Comparison of ENCODE assay signal across 18 cellular contexts in genomic region chr19:7265963-7266362, GRCh38. TPM values are rescaled to one million over a fixed set of nuclear protein-coding genes. Genes with fewer than 3 reads are reported as not detected.
DNase-seq lines count a peak whose midpoint lies in the region; ATAC-seq, FAIRE-seq and TF ChIP-seq lines count a peak whose summit lies in the region.
"Had no signal": no experiment of that assay in that cellular context is flagged by ENCODE, and none has a peak within 500 bp of the region (broad histone marks: within the 10 kb centered on the region; RNA-seq: fewer than 3 reads in every experiment).

No MANE protein-coding gene starts in this region.

- in situ Hi-C loops in HepG2 (cut with HindIII; ENCODE audit: extremely low pct_ligation_motif_present, low pct_unique_long_range_greater_than_20kb) = no loop called here

- no peak for FAIRE-seq in HepG2 (lab: Jason Lieb, UNC)
- FAIRE-seq in pancreas (lab: Jason Lieb, UNC) = peak; percentile 29
- FAIRE-seq: colon had no signal

- H3K79me2 ChIP-seq in HepG2 (ENCODE audit: insufficient read depth, low read length) (peaks cover 49% of the 10 kb centered on the region), smooth muscle cell (ENCODE audit: low read depth) (no peaks in the 10 kb centered on the region)

- BruUV-seq in HepG2 (replicated peaks; lab: Mats Ljungman, UMichigan) = no TSS peak

- H3K4me1 ChIP-seq in liver (ENCODE audit: control insufficient read depth in 4 of 4, insufficient read depth in 4 of 4, low read length in 3 of 4) = peaks cover 3 to 12% (median 7%) of the 10 kb centered on the region in 4 donors
- no peaks in the 10 kb centered on the region for H3K4me1 ChIP-seq in HepG2 (ENCODE audit: insufficient read depth, low read length)
- peaks cover 15 to 23% (median 20%) of the 10 kb centered on the region in 3 donors for H3K4me1 ChIP-seq in pancreas
- no peaks in the 10 kb centered on the region for H3K4me1 ChIP-seq in smooth muscle cell (ENCODE audit: low read depth)
- H3K4me1 ChIP-seq in tibial nerve = peaks cover 0 to 70% (median 5%) of the 10 kb centered on the region in 4 donors

- H3K4me3 ChIP-seq in liver (ENCODE audit: low read depth in 1 of 3, low read length in 3 of 3) (no peak overlapping the region), HepG2 (replicated peaks in 1 of 3; ENCODE audit: insufficient read depth in 1 of 3, low read depth in 2 of 3, low read length in 3 of 3) (no peak overlapping the region), dorsolateral prefrontal cortex (no peak overlapping the region), pancreas (no peak overlapping the region), smooth muscle cell (no peak overlapping the region), tibial nerve (no peak overlapping the region)
- H3K4me3 ChIP-seq: heart right ventricle had no signal

- no peak overlapping the region for H3K4me2 ChIP-seq in HepG2 (ENCODE audit: low read depth, low read length)
- H3K4me2 ChIP-seq in smooth muscle cell = no peak overlapping the region

- DNase-seq in HepG2 (ENCODE audit: low spot score) (no peak), dorsolateral prefrontal cortex (no peak), pancreas (peak in 4 of 6 donors; percentile 10 to 43 (median 38)), islet precursor cell (no peak), NCI-H345 treated with DMSO at 0.1 percent for 48 hours (lab: John Stamatoyannopoulos, UW; ENCODE audit: unreplicated experiment) (no peak), smooth muscle cell (lab: John Stamatoyannopoulos, UW; ENCODE audit: unreplicated experiment) (no peak), tibial nerve (ENCODE audit: low spot score in 2 of 2) (no peak)
- DNase-seq: activated CD4-positive, alpha-beta T cell treated with anti-CD3 and anti-CD28 coated beads, Interleukin-2, amount 10 ng/mL, durations not matched to agents 7 days and 5 days; activated T-cell treated with anti-CD3 and anti-CD28 coated beads, Interleukin-2, amount 50 U/mL, for 48 hours; erythroblast; heart right ventricle; kidney glomerular epithelial cell; natural killer cell; NCI-H1436; NCI-H526 treated with DMSO at 0.1 percent for 48 hours had no signal

- TF ChIP-seq CTCF in liver (IDR thresholded peaks at IDR 0.05; ENCODE audit: low read depth, low read length, missing input control) (no peak), HepG2 (CRISPR knock-in tag; IDR thresholded peaks at IDR 0.05) (no peak), dorsolateral prefrontal cortex (IDR thresholded peaks at IDR 0.05 in 54 of 56, conservative IDR thresholded peaks at IDR 0.05 in 2 of 56; ENCODE audit: low read depth in 1 of 56, partially characterized antibody in 56 of 56) (no peak), pancreas (IDR thresholded peaks at IDR 0.05) (no peak), smooth muscle cell (IDR thresholded peaks at IDR 0.05; ENCODE audit: borderline replicate concordance, insufficient read depth, poor library complexity, severe bottlenecking) (no peak), tibial nerve (IDR thresholded peaks at IDR 0.05) (no peak)

- 15% methylated on average over 5 of the region's 5 CpGs for WGBS in liver
- 92% methylated on average over 5 of the region's 5 CpGs for WGBS in HepG2 (ENCODE audit: low lambda C conversion rate)
- 4 to 9% methylated on average over 5 of the region's 5 CpGs for WGBS in pancreas, 2 donors
- WGBS in smooth muscle cell (ENCODE audit: low lambda C conversion rate) = 93% methylated on average over 5 of the region's 5 CpGs
- WGBS in tibial nerve, 2 donors = 50 to 59% methylated on average over 5 of the region's 5 CpGs

- H3F3A ChIP-seq in smooth muscle cell (ENCODE audit: low read depth) = no peaks in the 10 kb centered on the region

- no peaks in the 10 kb centered on the region for H3K27me3 ChIP-seq in liver (ENCODE audit: control insufficient read depth in 4 of 4, insufficient read depth in 4 of 4, low read length in 3 of 4)
- H3K27me3 ChIP-seq in HepG2 (ENCODE audit: control insufficient read depth in 1 of 2, insufficient read depth in 2 of 2, low read length in 2 of 2) = no peaks in the 10 kb centered on the region
- H3K27me3 ChIP-seq in dorsolateral prefrontal cortex = no peaks in the 10 kb centered on the region
- H3K27me3 ChIP-seq in pancreas = no peaks in the 10 kb centered on the region
- H3K27me3 ChIP-seq in smooth muscle cell (ENCODE audit: low read depth) = no peaks in the 10 kb centered on the region
- no peaks in the 10 kb centered on the region for H3K27me3 ChIP-seq in tibial nerve
- H3K27me3 ChIP-seq: heart right ventricle had no signal

- peaks cover 5 to 15% (median 8%) of the 10 kb centered on the region in 4 donors for H3K36me3 ChIP-seq in liver (ENCODE audit: control insufficient read depth in 4 of 4, insufficient read depth in 3 of 4, low read depth in 1 of 4, low read length in 3 of 4)
- peaks cover 7 to 42% of the 10 kb centered on the region in 2 experiments for H3K36me3 ChIP-seq in HepG2 (replicated peaks in 1 of 2; ENCODE audit: control insufficient read depth in 1 of 2, insufficient read depth in 2 of 2, low read length in 2 of 2)
- peaks cover 0 to 22% (median 7%) of the 10 kb centered on the region in 3 donors for H3K36me3 ChIP-seq in pancreas
- H3K36me3 ChIP-seq in smooth muscle cell (ENCODE audit: low read depth) = no peaks in the 10 kb centered on the region
- H3K36me3 ChIP-seq in tibial nerve = peaks cover 2 to 30% (median 4%) of the 10 kb centered on the region in 3 donors

- POLR2A ChIA-PET in HepG2 (lab: Yijun Ruan, JAX) = no interaction called here

- H3K9me3 ChIP-seq in liver (ENCODE audit: control insufficient read depth in 4 of 4, low read length in 3 of 4) (no peaks in the 10 kb centered on the region), HepG2 (ENCODE audit: low read length) (no peaks in the 10 kb centered on the region), pancreas (no peaks in the 10 kb centered on the region), smooth muscle cell (replicated peaks; ENCODE audit: low read depth) (no peaks in the 10 kb centered on the region), tibial nerve (peaks cover 0 to 9% (median 0%) of the 10 kb centered on the region in 4 donors)

- H4K20me1 ChIP-seq in HepG2 (ENCODE audit: insufficient read depth, low read length) = peaks cover 26% of the 10 kb centered on the region
- peaks cover 6% of the 10 kb centered on the region for H4K20me1 ChIP-seq in smooth muscle cell (ENCODE audit: low read depth)

- H3K27ac ChIP-seq in liver (ENCODE audit: low read depth in 1 of 2, low read length in 2 of 2) (peak overlapping the region; percentile 22 to 80), HepG2 (ENCODE audit: extremely low read length, insufficient read depth, low read length) (no peak overlapping the region), dorsolateral prefrontal cortex (peak overlapping the region in 49 of 59 donors; percentile 19 to 92 (median 67)), pancreas (peak overlapping the region in 2 of 4 donors; percentile 65 to 72), smooth muscle cell (ENCODE audit: low read depth) (no peak overlapping the region), tibial nerve (peak overlapping the region in 2 of 4 donors; percentile 43 to 77)

- H2AFZ ChIP-seq in HepG2 (ENCODE audit: low read length) (no peak overlapping the region), smooth muscle cell (ENCODE audit: low read depth) (no peak overlapping the region)

- CTCF ChIA-PET in HepG2 (lab: Yijun Ruan, JAX; ENCODE audit: low intra/inter-chr PET ratio, low total read pairs) = no interaction called here

- TF ChIP-seq POLR2A in HepG2 (IDR thresholded peaks at IDR 0.05; ENCODE audit: insufficient read depth in 1 of 2, low read depth in 2 of 2, low read length in 2 of 2) = no peak
- no peak for TF ChIP-seq POLR2A in tibial nerve (IDR thresholded peaks at IDR 0.05)

- ATAC-seq in HepG2 (no peak), pancreas (peak; percentile 53 to 73 (median 66))
- ATAC-seq: natural killer cell; stimulated activated effector memory CD8-positive, alpha-beta T cell treated with anti-CD3 and anti-CD28 coated beads, Interleukin-12 subunit alpha, Interleukin-12 subunit beta, amount 100 ng/mL, for 72 hours had no signal

- no peak for TF ChIP-seq EP300 in HepG2 (IDR thresholded peaks at IDR 0.05; ENCODE audit: low read depth in 2 of 2, low read length in 2 of 2)
- no peak for TF ChIP-seq EP300 in HepG2 (CRISPR knock-in tag; IDR thresholded peaks at IDR 0.05; ENCODE audit: borderline replicate concordance)
- TF ChIP-seq EP300 in tibial nerve (IDR thresholded peaks at IDR 0.05) = peak in 1 of 2 donors; percentile 69

- H3K9ac ChIP-seq in liver (ENCODE audit: low read depth in 1 of 2, low read length in 2 of 2) (no peak overlapping the region), HepG2 (ENCODE audit: insufficient read depth, low read depth, low read length) (no peak overlapping the region), smooth muscle cell (ENCODE audit: low read depth) (no peak overlapping the region)

- TF ChIP-seq RAD21 in liver (IDR thresholded peaks at IDR 0.05) (peak; percentile 13 to 22), HepG2 (CRISPR knock-in tag; IDR thresholded peaks at IDR 0.05) (no peak)

- intact Hi-C loops in HepG2 (cut with micrococcal nuclease; ENCODE audit: unreplicated experiment) (no loop called here), dorsolateral prefrontal cortex (cut with DNase I) (no loop called here), pancreas (cut with DNase I) (no loop called here)

RNA-seq across cellular contexts. Expression of gene INSR, which starts 28.3 kb away (rescaled TPM):
- total RNA-seq in liver = 10 to 100 TPM; 68.5 to 97.5 TPM
- polyA plus RNA-seq in liver = 10 to 100 TPM; 16.5 to 33.0 TPM
- 13.6 and 24.2 TPM in 2 replicates for total RNA-seq in HepG2 (2016; rRNA removed; fragmentation: Illumina TruSeq; extraction: Trizol)
- total RNA-seq in HepG2 (2016; cell fraction: cytosol; rRNA removed; fragmentation: Illumina TruSeq; extraction: Trizol; ENCODE audit: low read depth) = 3.7 and 4.3 TPM in 2 replicates
- total RNA-seq in HepG2 (2016; cell fraction: insoluble cytoplasmic fraction; rRNA removed; fragmentation: Illumina TruSeq; extraction: Trizol) = 10.6 and 24.2 TPM in 2 replicates
- total RNA-seq in HepG2 (2016; cell fraction: membrane; rRNA removed; fragmentation: Illumina TruSeq; extraction: Trizol) = 5.3 and 5.7 TPM in 2 replicates
- total RNA-seq in HepG2 (2016; cell fraction: nucleus; rRNA removed; fragmentation: Illumina TruSeq; extraction: Trizol) = 32.3 TPM in 2 replicates
- polyA plus RNA-seq in HepG2 (2011; rRNA removed) = 25.7 and 29.8 TPM in 2 replicates
- 12.7 and 15.7 TPM in 2 replicates for polyA plus RNA-seq in HepG2 (2011; cell fraction: cytosol; rRNA removed)
- 46.8 and 48.9 TPM in 2 replicates for polyA plus RNA-seq in HepG2 (2011; cell fraction: nucleus; rRNA removed)
- 33.3 and 35.1 TPM in 2 replicates for polyA plus RNA-seq in HepG2 (2012)
- polyA plus RNA-seq in HepG2 (2016; cell fraction: cytosol; fragmentation: Illumina TruSeq; extraction: Trizol; ENCODE audit: low read depth) = 0.49 and 0.50 TPM in 2 replicates
- 5.1 and 6.7 TPM in 2 replicates for polyA plus RNA-seq in HepG2 (2016; cell fraction: insoluble cytoplasmic fraction; fragmentation: Illumina TruSeq; extraction: Trizol; ENCODE audit: low read depth)
- polyA plus RNA-seq in HepG2 (2016; cell fraction: membrane; fragmentation: Illumina TruSeq; extraction: Trizol; ENCODE audit: low read depth) = 1.0 and 1.2 TPM in 2 replicates
- polyA plus RNA-seq in HepG2 (2016; cell fraction: nucleus; fragmentation: Illumina TruSeq; extraction: Trizol; ENCODE audit: insufficient read depth, low read depth) = 27.7 and 30.4 TPM in 2 replicates
- polyA minus RNA-seq in HepG2 (2011; rRNA and poly(A)+ RNA removed; ENCODE audit: low replicate concordance) = 33.9 and 244 TPM in 2 replicates
- polyA minus RNA-seq in HepG2 (2011; cell fraction: cytosol; rRNA and poly(A)+ RNA removed) = 55.0 and 72.8 TPM in 2 replicates
- polyA minus RNA-seq in HepG2 (2011; cell fraction: nucleus; rRNA and poly(A)+ RNA removed) = 105 and 154 TPM in 2 replicates
- total RNA-seq in dorsolateral prefrontal cortex = 10 to 100 TPM; 37.5 to 83.8 (median 56.2) TPM
- 100 to 1,000 TPM in 5 of 6 donors, 10 to 100 TPM in 1; 90.5 to 205 (median 129) TPM for total RNA-seq in pancreas
- 10 to 100 TPM; 45.1 to 48.7 TPM for polyA plus RNA-seq in pancreas
- 8.5 and 12.7 TPM in 2 replicates for total RNA-seq in smooth muscle cell
- 2.8 and 3.9 TPM in 2 replicates for polyA plus RNA-seq in smooth muscle cell
- 100 to 1,000 TPM; 150 to 420 (median 196) TPM for total RNA-seq in tibial nerve

Comparison
In these comparisons a context has a peak if more than half of its experiments do, and no peak if none do; other contexts are left out.
1. H3K27ac ChIP-seq: peak in liver (2 of 2) and dorsolateral prefrontal cortex (49 of 59); none in HepG2 (single experiment) and smooth muscle cell (single experiment).
2. DNase-seq: peak in pancreas (4 of 6); none in HepG2 (single experiment), dorsolateral prefrontal cortex (0 of 10), islet precursor cell (single experiment), NCI-H345 treated with DMSO at 0.1 percent for 48 hours (single experiment), smooth muscle cell (single experiment) and tibial nerve (0 of 2).